8 cellular contexts compared by ENCODE assay signal in the genomic region with DNA sequence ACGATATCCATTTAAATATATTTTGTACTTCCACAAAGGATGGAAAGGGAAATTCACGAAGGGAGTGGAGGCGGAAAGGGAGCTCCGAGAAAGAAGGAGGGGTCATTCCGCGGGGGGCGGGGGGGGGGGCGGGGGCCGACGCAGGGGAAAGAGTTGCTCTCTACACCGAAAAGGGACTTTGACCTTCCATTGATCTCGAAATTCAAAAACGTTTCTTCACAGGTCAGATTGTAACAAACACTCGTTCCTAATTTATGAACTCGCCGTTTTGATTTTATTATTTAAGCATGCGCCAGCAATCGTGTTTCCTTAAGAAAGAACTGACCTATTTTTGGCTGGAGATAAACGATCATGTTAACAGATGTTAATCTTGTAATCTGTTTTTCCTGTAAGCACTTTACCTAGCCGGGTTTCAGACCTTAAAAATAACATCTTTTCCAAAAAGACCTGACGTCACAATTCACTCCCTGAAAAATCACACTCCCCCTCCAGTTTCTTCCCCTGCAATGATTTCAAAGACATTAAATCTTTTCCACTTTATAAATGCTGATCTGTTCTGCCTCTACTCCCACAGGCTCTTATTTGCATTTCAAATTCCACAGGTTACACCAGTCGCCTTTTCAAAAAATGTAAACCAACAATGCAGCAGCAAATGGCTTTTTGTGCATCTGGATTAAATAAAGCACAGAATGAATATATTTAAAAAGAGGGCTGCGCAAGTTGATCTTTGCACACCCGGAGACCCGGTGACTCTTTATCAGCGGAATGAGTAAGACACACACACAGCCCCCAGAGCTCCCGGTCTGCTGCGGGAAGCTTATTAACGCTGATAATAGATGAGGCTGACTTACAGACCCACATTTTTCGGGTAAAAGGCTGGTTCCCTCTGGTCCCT. TPM values are rescaled to one million over a fixed set of nuclear protein-coding genes. Genes with fewer than 3 reads are reported as not detected.
DNase-seq lines count a peak whose midpoint lies in the region; ATAC-seq, FAIRE-seq and TF ChIP-seq lines count a peak whose summit lies in the region.

No MANE protein-coding gene starts in this region.

- peak overlapping the region; percentile 82 for H3K56ac ChIP-seq in mesendoderm (ENCODE audit: low read length)

- TF ChIP-seq EP300 in tibial nerve (IDR thresholded peaks at IDR 0.05), result peak in 1 of 2 donors; percentile 12

- peak overlapping the region; percentile 68 for H3K9ac ChIP-seq in mesendoderm (ENCODE audit: low read length)

- no peak overlapping the region for H3K4ac ChIP-seq in mesendoderm (ENCODE audit: low read depth, low read length)

- H2BK15ac ChIP-seq in mesendoderm (replicated peaks; ENCODE audit: low read depth), result no peak overlapping the region

- TF ChIP-seq POLR2A in tibial nerve (IDR thresholded peaks at IDR 0.05), result no peak

- no peaks in the 10 kb centered on the region for H3K9me3 ChIP-seq in tibial nerve

- no peak overlapping the region for H3K23ac ChIP-seq in mesendoderm (ENCODE audit: low read length)

- H4K5ac ChIP-seq in mesendoderm (ENCODE audit: low read length), result no peak overlapping the region

- H3K79me1 ChIP-seq in mesendoderm (ENCODE audit: low read length), result no peaks in the 10 kb centered on the region

- peaks cover 16% of the 10 kb centered on the region for H3K27me3 ChIP-seq in mesendoderm (ENCODE audit: insufficient read depth, low read length, poor library complexity)
- H3K27me3 ChIP-seq in tibial nerve, result no peaks in the 10 kb centered on the region

- H3K4me3 ChIP-seq in mesendoderm (ENCODE audit: low read length) (peak overlapping the region; percentile 61), tibial nerve (peak overlapping the region; percentile 58 to 80 (median 69))

- no CpG with 5 or more reads among the region's 30 CpGs for WGBS in mesendoderm (ENCODE audit: extremely low coverage, insufficient coverage, low lambda C conversion rate)
- WGBS in tibial nerve, 2 donors, result 1% methylated on average over 30 of the region's 30 CpGs

- H2AK5ac ChIP-seq in mesendoderm (ENCODE audit: low read length), result no peak overlapping the region

- no peaks in the 10 kb centered on the region for H3K79me2 ChIP-seq in mesendoderm (ENCODE audit: control insufficient read depth, insufficient read depth, low read length)

- peak; percentile 14 for ATAC-seq in GM21529 (IDR thresholded peaks at IDR 0.05; ENCODE audit: unreplicated experiment)

- H3K4me1 ChIP-seq in mesendoderm (ENCODE audit: control insufficient read depth, low read depth, low read length), result no peaks in the 10 kb centered on the region
- peaks cover 0 to 55% (median 10%) of the 10 kb centered on the region in 4 donors for H3K4me1 ChIP-seq in tibial nerve

- H2BK120ac ChIP-seq in mesendoderm (ENCODE audit: low read depth, low read length), result no peak overlapping the region

- no peak overlapping the region for H4K8ac ChIP-seq in mesendoderm (ENCODE audit: low read depth, low read length)

- H3K18ac ChIP-seq in mesendoderm (ENCODE audit: low read length), result peak overlapping the region; percentile 76

- H3K27ac ChIP-seq in mesendoderm (ENCODE audit: low read depth, low read length) (peak overlapping the region; percentile 38), tibial nerve (peak overlapping the region; percentile 87 to 99 (median 98))

- no peak for TF ChIP-seq CTCF in tibial nerve (IDR thresholded peaks at IDR 0.05)

- H3K36me3 ChIP-seq in mesendoderm (ENCODE audit: control insufficient read depth, insufficient read depth, low read length) (no peaks in the 10 kb centered on the region), tibial nerve (no peaks in the 10 kb centered on the region)

- in situ Hi-C loops in KBM-7 (cut with MboI; ENCODE audit: low pct_unique_long_range_greater_than_20kb, low sequenced_read_pairs), result no loop called here

- FAIRE-seq in HTR-8/SVneo (lab: Jason Lieb, UNC), result no peak

- H2BK5ac ChIP-seq in mesendoderm (ENCODE audit: low read length), result no peak overlapping the region

- peak; percentile 57 for DNase-seq in GF-D8 (lab: John Stamatoyannopoulos, UW)
- peak; percentile 61 for DNase-seq in KBM-7
- DNase-seq in SKM-1 (lab: John Stamatoyannopoulos, UW; ENCODE audit: unreplicated experiment), result peak; percentile 68
- DNase-seq in effector CD8-positive, alpha-beta T cell (lab: John Stamatoyannopoulos, UW), result peak; percentile 37
- peak; percentile 67 for DNase-seq in mesendoderm
- DNase-seq in tibial nerve (ENCODE audit: low spot score in 2 of 2), result peak in 1 of 2 donors; percentile 24
- DNase-seq in HTR-8/SVneo (ENCODE audit: insufficient read length, low spot score), result no peak

- H3K4me2 ChIP-seq in mesendoderm (ENCODE audit: low read length), result peak overlapping the region; percentile 69

RNA-seq across cellular contexts. Expression of gene ZNF516, which starts 1.6 kb away (rescaled TPM):
- polyA plus RNA-seq in mesendoderm (2013, experiment 1 of 2), result 2.1 TPM
- 2.6 TPM for polyA plus RNA-seq in mesendoderm (2013, experiment 2 of 2)
- total RNA-seq in tibial nerve, result 10 to 100 TPM; 31.4 to 63.0 (median 45.5) TPM
